1 cellular context compared by ENCODE assay signal in genomic region chr10:95561200-95562177, GRCh38.
TF ChIP-seq lines count a peak whose summit lies in the region.

Gene SORBS1 (minus strand): TSS chr10:95561371. CDS start chr10:95441135, 120,236 bp downstream.

TF ChIP-seq in HepG2, 621 proteins besides CTCF, POLR2A, EP300 and RAD21 (continued from another document and continues in another):
- TF ChIP-seq ZNF646 (CRISPR knock-in tag; IDR thresholded peaks at IDR 0.05) (no peak), ZNF687 (CRISPR knock-in tag; IDR thresholded peaks at IDR 0.05) (peak; percentile 80), PRDM4 (CRISPR knock-in tag; IDR thresholded peaks at IDR 0.05; ENCODE audit: borderline replicate concordance) (no peak), UBTF (CRISPR knock-in tag; IDR thresholded peaks at IDR 0.05) (peak; percentile 46; the same call in 1 of the 2 replicates), CERS6 (CRISPR knock-in tag; IDR thresholded peaks at IDR 0.05) (no peak), ADNP (CRISPR knock-in tag; IDR thresholded peaks at IDR 0.05) (peak; percentile 97), ZNF503 (CRISPR knock-in tag; IDR thresholded peaks at IDR 0.05) (no peak), NKX3-1 (CRISPR knock-in tag; IDR thresholded peaks at IDR 0.05) (no peak), ZBTB7B (CRISPR knock-in tag; IDR thresholded peaks at IDR 0.05) (peak; percentile 50; the same call in 1 of the 2 replicates), ZNF709 (CRISPR knock-in tag; IDR thresholded peaks at IDR 0.05) (no peak), USF2 (IDR thresholded peaks at IDR 0.05; ENCODE audit: low read depth, low read length) (no peak), USF2 (CRISPR knock-in tag; IDR thresholded peaks at IDR 0.05; ENCODE audit: borderline replicate concordance) (no peak), ZNF776 (CRISPR knock-in tag; IDR thresholded peaks at IDR 0.05) (0 out of 2 replicates have a peak, but pooled peaks have one; percentile 57), SALL2 (CRISPR knock-in tag; IDR thresholded peaks at IDR 0.05) (no peak), FOXK1 (CRISPR knock-in tag; IDR thresholded peaks at IDR 0.05; ENCODE audit: borderline replicate concordance, low read depth) (no peak), SNAI1 (CRISPR knock-in tag; IDR thresholded peaks at IDR 0.05; ENCODE audit: borderline replicate concordance) (no peak), NFKBIZ (CRISPR knock-in tag; IDR thresholded peaks at IDR 0.05) (no peak), FIP1L1 (IDR thresholded peaks at IDR 0.05; ENCODE audit: borderline replicate concordance, insufficient read depth, low read depth, low read length) (no peak), ARID4A (CRISPR knock-in tag; IDR thresholded peaks at IDR 0.05; ENCODE audit: borderline replicate concordance) (peak; percentile 83), NFE2L2 (IDR thresholded peaks at IDR 0.05; ENCODE audit: low read length) (no peak), SRSF1 (optimal IDR thresholded peaks at IDR 0.05; ENCODE audit: low read depth, low read length) (no peak), MTA1 (CRISPR knock-in tag; IDR thresholded peaks at IDR 0.05; ENCODE audit: borderline replicate concordance) (no peak)
